ENCODE assay signal across 16 cellular contexts in the genomic region with DNA sequence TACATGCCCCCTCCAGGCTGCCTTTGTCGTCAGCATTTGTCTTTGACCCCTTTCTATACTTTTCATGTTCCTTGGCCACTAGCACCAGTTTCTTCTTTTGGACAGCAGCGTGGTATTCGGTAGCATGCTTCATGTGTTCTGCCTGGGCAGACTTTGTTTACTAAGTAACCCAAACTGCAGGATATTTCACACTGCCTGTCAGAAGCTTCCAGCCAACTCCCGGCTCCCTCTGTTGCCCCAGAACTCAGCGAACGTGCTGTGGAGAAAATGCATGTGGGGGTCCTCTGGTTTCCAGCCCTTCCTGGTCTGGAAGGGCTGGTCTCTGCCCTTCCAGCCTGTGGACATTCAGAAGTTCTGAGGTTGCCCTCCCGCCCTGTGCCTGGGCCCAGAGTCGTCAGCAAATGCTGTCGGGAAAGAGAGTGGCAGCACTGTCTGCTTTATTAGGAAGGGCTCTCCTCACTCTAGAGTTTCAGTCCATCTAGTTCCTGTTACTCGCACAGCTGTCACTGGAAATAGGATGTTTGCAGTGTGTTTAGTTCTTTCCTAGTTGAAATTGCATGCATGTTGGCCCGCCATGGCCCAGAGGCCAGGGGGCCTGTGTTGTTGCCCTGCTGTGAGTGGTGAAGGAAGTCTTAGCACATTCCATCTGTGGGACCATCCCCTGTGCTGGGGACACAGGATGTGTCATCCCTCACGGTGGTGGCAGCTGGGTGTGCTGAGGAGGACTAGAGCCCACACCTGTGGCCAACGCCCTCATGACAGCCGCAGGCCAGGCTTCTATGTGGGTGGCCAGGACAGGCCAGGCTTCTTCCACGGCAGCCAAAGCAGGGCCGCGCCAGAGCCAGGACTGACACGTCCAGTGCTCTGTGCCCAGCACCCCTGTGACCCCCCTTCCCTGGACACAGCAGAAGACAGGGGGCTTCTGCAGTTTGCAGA. TPM values are rescaled to one million over a fixed set of nuclear protein-coding genes. Genes with fewer than 3 reads are reported as not detected.
DNase-seq lines count a peak whose midpoint lies in the region; ATAC-seq, FAIRE-seq and TF ChIP-seq lines count a peak whose summit lies in the region.
"Had no signal": no experiment of that assay in that cellular context is flagged by ENCODE, and none has a peak within 500 bp of the region (broad histone marks: within the 10 kb centered on the region; RNA-seq: fewer than 3 reads in every experiment).

No MANE protein-coding gene starts in this region.

- H3K79me1 ChIP-seq in trophoblast cell (ENCODE audit: low read length): no peaks in the 10 kb centered on the region

- no peak overlapping the region for H2AFZ ChIP-seq in trophoblast cell (ENCODE audit: insufficient read depth, low read length, poor library complexity)

- H3K27ac ChIP-seq in right atrium auricular region (peak overlapping the region; percentile 27 to 76), kidney (ENCODE audit: low read depth in 2 of 2, low read length in 2 of 2) (no peak overlapping the region), trophoblast cell (ENCODE audit: low read depth, low read length) (no peak overlapping the region)
- H3K27ac ChIP-seq: testis had no signal

- no peak overlapping the region for H3K4me2 ChIP-seq in trophoblast cell (ENCODE audit: low read length)

- no peak overlapping the region for H4K91ac ChIP-seq in trophoblast cell (ENCODE audit: low read depth, low read length)

- H3K4ac ChIP-seq in trophoblast cell (ENCODE audit: low read depth, low read length): no peak overlapping the region

- no peak for DNase-seq in right atrium auricular region (ENCODE audit: low spot score)
- DNase-seq in Right ventricle myocardium superior: no peak
- peak; percentile 62 for DNase-seq in kidney
- DNase-seq in trophoblast cell: peak; percentile 47 to 69
- DNase-seq in NCI-H1092 (lab: John Stamatoyannopoulos, UW): no peak
- no peak for DNase-seq in foreskin fibroblast
- DNase-seq in Ammon's horn (ENCODE audit: low spot score): no peak
- no peak for DNase-seq in left colon
- DNase-seq: ACHN; activated CD4-positive, alpha-beta T cell treated with anti-CD3 and anti-CD28 coated beads, Interleukin-2, amount 10 ng/mL, durations not matched to agents 24 days and 14 days; hippocampal formation; mesendoderm; NCI-H526 treated with DMSO at 0.1 percent for 48 hours; testis had no signal

- H2BK120ac ChIP-seq in trophoblast cell (ENCODE audit: insufficient read depth, low read length, poor library complexity): no peak overlapping the region

- intact Hi-C loops in Right ventricle myocardium superior (cut with DNase I): no loop called here
- intact Hi-C loops in kidney (cut with DNase I): no loop called here
- intact Hi-C loops in left colon (cut with DNase I, micrococcal nuclease): no loop called here

- WGBS in trophoblast cell (ENCODE audit: extremely low coverage, insufficient coverage, insufficient read length): no CpG with 5 or more reads among the region's 18 CpGs

- H4K8ac ChIP-seq in trophoblast cell (ENCODE audit: low read depth, low read length): no peak overlapping the region

- H4K12ac ChIP-seq in trophoblast cell (ENCODE audit: low read depth, low read length): no peak overlapping the region

- H3K4me1 ChIP-seq in right atrium auricular region (peaks cover 0 to 19% of the 10 kb centered on the region in 2 donors), kidney (ENCODE audit: control insufficient read depth in 1 of 2, insufficient read depth in 1 of 2, low read depth in 1 of 2, low read length in 2 of 2) (peaks cover 0 to 5% of the 10 kb centered on the region in 2 donors), trophoblast cell (ENCODE audit: control insufficient read depth in 1 of 2, insufficient read depth in 2 of 2, low read length in 2 of 2) (no peaks in the 10 kb centered on the region)
- H3K4me1 ChIP-seq: testis had no signal

- TF ChIP-seq CTCF in right atrium auricular region (IDR thresholded peaks at IDR 0.05) (no peak), kidney (IDR thresholded peaks at IDR 0.05; ENCODE audit: borderline replicate concordance, extremely low read depth, insufficient read depth) (no peak), foreskin fibroblast (IDR thresholded peaks at IDR 0.05; ENCODE audit: low read depth, low read length) (no peak)

- H2BK12ac ChIP-seq in trophoblast cell (ENCODE audit: low read length): no peak overlapping the region

- H2BK5ac ChIP-seq in trophoblast cell (ENCODE audit: low read depth, low read length, poor library complexity): no peak overlapping the region

- no peak overlapping the region for H3K18ac ChIP-seq in trophoblast cell (ENCODE audit: low read length)

- no peak overlapping the region for H3K9ac ChIP-seq in kidney (ENCODE audit: low read length in 2 of 2)
- no peak overlapping the region for H3K9ac ChIP-seq in trophoblast cell (ENCODE audit: low read length)

- peaks cover 92% of the 10 kb centered on the region for H3K36me3 ChIP-seq in right atrium auricular region
- peaks cover 8 to 35% of the 10 kb centered on the region in 2 donors for H3K36me3 ChIP-seq in kidney (ENCODE audit: control insufficient read depth in 1 of 2, insufficient read depth in 2 of 2, low read length in 2 of 2)
- H3K36me3 ChIP-seq in trophoblast cell (ENCODE audit: control insufficient read depth in 1 of 2, insufficient read depth in 2 of 2, low read length in 2 of 2): peaks cover 91 to 95% of the 10 kb centered on the region in 2 experiments

- H3K9me3 ChIP-seq in right atrium auricular region (no peaks in the 10 kb centered on the region), kidney (ENCODE audit: control insufficient read depth in 1 of 2, low read length in 2 of 2) (no peaks in the 10 kb centered on the region), trophoblast cell (ENCODE audit: insufficient read depth, low read depth, low read length) (no peaks in the 10 kb centered on the region)
- H3K9me3 ChIP-seq: testis had no signal

- no peaks in the 10 kb centered on the region for H3K27me3 ChIP-seq in right atrium auricular region
- no peaks in the 10 kb centered on the region for H3K27me3 ChIP-seq in trophoblast cell (ENCODE audit: insufficient read depth, low read length)
- H3K27me3 ChIP-seq: testis had no signal

- no peak overlapping the region for H3K23ac ChIP-seq in trophoblast cell (ENCODE audit: low read length)

- H3K4me3 ChIP-seq in right atrium auricular region (no peak overlapping the region), kidney (ENCODE audit: low read length in 2 of 2) (no peak overlapping the region), trophoblast cell (ENCODE audit: low read depth, low read length) (no peak overlapping the region), foreskin fibroblast (ENCODE audit: low read depth in 1 of 2, low read length in 2 of 2) (no peak overlapping the region)
- H3K4me3 ChIP-seq: testis had no signal

- ATAC-seq in Right ventricle myocardium superior (ENCODE audit: poor library complexity): no peak
- ATAC-seq in left colon: no peak
- ATAC-seq: Right ventricle myocardium inferior had no signal

- no peak overlapping the region for H3K14ac ChIP-seq in trophoblast cell (ENCODE audit: low read length)

- FAIRE-seq in kidney (lab: Jason Lieb, UNC): no peak
- FAIRE-seq: islet of Langerhans had no signal

- no peaks in the 10 kb centered on the region for H3K79me2 ChIP-seq in trophoblast cell (ENCODE audit: control insufficient read depth, insufficient read depth, low read length, poor library complexity)

- H2AK5ac ChIP-seq in trophoblast cell (ENCODE audit: low read length): no peak overlapping the region

RNA-seq across cellular contexts. Expression of gene ZNF467, which starts 45.6 kb away (rescaled TPM):
- total RNA-seq in right atrium auricular region (10 to 100 TPM in 1 of 2 donors, 1 to 10 TPM in 1; 3.2 to 11.0 TPM), Right ventricle myocardium superior (5.2 TPM), kidney (24.5 TPM), left colon (1 to 10 TPM; 1.5 to 6.0 TPM)
- 15.0 TPM for polyA plus RNA-seq in kidney (ENCODE audit: insufficient read depth, low read depth, low replicate concordance)
- 0.72 and 1.0 TPM in 2 replicates for polyA plus RNA-seq in trophoblast cell (2013)

Comparison
In these comparisons a context has a peak if more than half of its experiments do, and no peak if none do; other contexts are left out.
1. DNase-seq: peak in kidney (single experiment) and trophoblast cell (2 of 2); none in right atrium auricular region (single experiment), Right ventricle myocardium superior (single experiment), NCI-H1092 (single experiment), foreskin fibroblast (0 of 2), Ammon's horn (single experiment) and left colon (0 of 2).
2. H3K27ac ChIP-seq: peak in right atrium auricular region (2 of 2); none in kidney (0 of 2) and trophoblast cell (single experiment).